In the genomic region with DNA sequence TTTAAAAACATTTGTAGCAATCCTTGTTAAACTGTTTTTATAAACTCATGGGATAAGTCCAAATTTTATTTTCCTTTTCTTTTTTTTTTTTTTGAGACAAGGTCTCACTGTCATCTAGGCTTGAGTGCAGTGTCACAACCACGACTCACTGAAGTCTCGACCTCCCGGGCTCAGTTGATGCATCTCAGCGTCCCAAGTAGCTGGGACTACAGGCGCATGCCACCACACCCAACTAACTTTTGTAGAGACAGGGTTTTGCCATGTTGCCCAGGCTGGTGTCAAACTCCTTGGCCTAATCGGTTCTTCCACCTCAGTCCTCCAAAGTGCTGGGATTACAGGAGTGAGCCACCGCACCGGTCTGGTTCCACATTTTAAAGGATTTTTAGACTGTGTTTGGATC, we compare ENCODE assay signal across 11 cellular contexts. TPM values are rescaled to one million over a fixed set of nuclear protein-coding genes. Genes with fewer than 3 reads are reported as not detected.
DNase-seq lines count a peak whose midpoint lies in the region; ATAC-seq, FAIRE-seq and TF ChIP-seq lines count a peak whose summit lies in the region.
"Had no signal": no experiment of that assay in that cellular context is flagged by ENCODE, and none has a peak within 500 bp of the region (broad histone marks: within the 10 kb centered on the region; RNA-seq: fewer than 3 reads in every experiment).

No MANE protein-coding gene starts in this region.

- H3F3A ChIP-seq in neural progenitor cell (ENCODE audit: low read depth), result peaks cover 28% of the 10 kb centered on the region

- no peak overlapping the region for H3K4me3 ChIP-seq in CD4-positive, alpha-beta memory T cell (ENCODE audit: low read length in 2 of 2)
- H3K4me3 ChIP-seq in HUES48 (ENCODE audit: low read depth, low read length) (no peak overlapping the region), astrocyte (ENCODE audit: insufficient read depth, low read depth, low read length) (no peak overlapping the region), neural progenitor cell (no peak overlapping the region)
- H3K4me3 ChIP-seq: Peyer's patch had no signal

- no peaks in the 10 kb centered on the region for H3K9me3 Mint-ChIP-seq in CD4-positive, alpha-beta memory T cell
- H3K9me3 Mint-ChIP-seq in astrocyte (ENCODE audit: unreplicated experiment), result no peaks in the 10 kb centered on the region
- H3K9me3 Mint-ChIP-seq in neural progenitor cell, result peaks cover 23% of the 10 kb centered on the region

- peak overlapping the region; percentile 1 to 75 (median 48) for H3K27ac Mint-ChIP-seq in CD4-positive, alpha-beta memory T cell
- H3K27ac Mint-ChIP-seq in astrocyte (ENCODE audit: unreplicated experiment) (peak overlapping the region; percentile 8), neural progenitor cell (peak overlapping the region; percentile 7)

- no peak overlapping the region for H3K27ac ChIP-seq in CD4-positive, alpha-beta memory T cell (ENCODE audit: low read depth, low read length)
- H3K27ac ChIP-seq in HUES48 (ENCODE audit: low read depth, low read length) (peak overlapping the region; percentile 36), astrocyte (ENCODE audit: low read depth, low read length) (no peak overlapping the region), neural progenitor cell (peak overlapping the region; percentile 42)
- H3K27ac ChIP-seq: epithelial cell of prostate, Peyer's patch had no signal

- peaks cover 97% of the 10 kb centered on the region for H3K4me1 ChIP-seq in CD4-positive, alpha-beta memory T cell (ENCODE audit: insufficient read depth, low read length)
- H3K4me1 ChIP-seq in HUES48 (ENCODE audit: control insufficient read depth, insufficient read depth, low read length) (peaks cover 30% of the 10 kb centered on the region), astrocyte (ENCODE audit: insufficient read depth, low read length) (peaks cover 17% of the 10 kb centered on the region), neural progenitor cell (peaks cover 17% of the 10 kb centered on the region)

- H3K79me2 ChIP-seq in astrocyte (ENCODE audit: insufficient read depth, low read length), result peaks cover 100% of the 10 kb centered on the region
- H3K79me2 ChIP-seq in neural progenitor cell (ENCODE audit: low read depth), result peaks cover 100% of the 10 kb centered on the region

- H3K4me3 Mint-ChIP-seq in CD4-positive, alpha-beta memory T cell, result peak overlapping the region; percentile 3 to 82 (median 46)
- H3K4me3 Mint-ChIP-seq in astrocyte (ENCODE audit: unreplicated experiment) (no peak overlapping the region), neural progenitor cell (no peak overlapping the region)

- no peaks in the 10 kb centered on the region for H3K27me3 Mint-ChIP-seq in CD4-positive, alpha-beta memory T cell
- H3K27me3 Mint-ChIP-seq in astrocyte (ENCODE audit: low read depth, unreplicated experiment) (no peaks in the 10 kb centered on the region), neural progenitor cell (ENCODE audit: insufficient read depth, low read depth) (no peaks in the 10 kb centered on the region)

- peaks cover 18 to 38% of the 10 kb centered on the region in 2 donors for H3K36me3 Mint-ChIP-seq in CD4-positive, alpha-beta memory T cell
- H3K36me3 Mint-ChIP-seq in astrocyte (ENCODE audit: low read depth, unreplicated experiment) (peaks cover 3% of the 10 kb centered on the region), neural progenitor cell (peaks cover 47% of the 10 kb centered on the region)

- intact Hi-C loops in CD4-positive, alpha-beta memory T cell (cut with micrococcal nuclease), result no loop called here

- peaks cover 59 to 90% (median 74%) of the 10 kb centered on the region in 4 donors for H3K4me1 Mint-ChIP-seq in CD4-positive, alpha-beta memory T cell
- H3K4me1 Mint-ChIP-seq in astrocyte (ENCODE audit: low read depth, unreplicated experiment) (peaks cover 54% of the 10 kb centered on the region), neural progenitor cell (no peaks in the 10 kb centered on the region)

- POLR2A ChIA-PET in CD4-positive, alpha-beta memory T cell (lab: Charles Lee; ENCODE audit: partially characterized antibody), result interaction anchor here (1.6 to 10.0 kb wide), 2 partner anchors 9 to 10 kb away, joined by 11 to 66 read pairs; a partner anchor contains a TSS

- no peak for TF ChIP-seq CTCF in astrocyte (IDR thresholded peaks at IDR 0.05; ENCODE audit: insufficient read depth, low read depth, low read length)
- TF ChIP-seq CTCF in neural progenitor cell (IDR thresholded peaks at IDR 0.05), result no peak

- H3K4me2 ChIP-seq in astrocyte (ENCODE audit: low read length) (no peak overlapping the region), neural progenitor cell (peak overlapping the region; percentile 23)

- DNase-seq in CD4-positive, alpha-beta memory T cell, result no peak
- no peak for DNase-seq in astrocyte (ENCODE audit: low read depth)
- DNase-seq in neural progenitor cell (ENCODE audit: low spot score), result no peak
- DNase-seq in NCI-H1436 treated with DMSO at 0.1 percent for 48 hours (lab: John Stamatoyannopoulos, UW), result no peak
- no peak for DNase-seq in DMS 273 (lab: John Stamatoyannopoulos, UW; ENCODE audit: unreplicated experiment)
- DNase-seq: NCI-H2171, Peyer's patch, T-helper 9 cell had no signal

- H2AFZ ChIP-seq in astrocyte (ENCODE audit: low read depth, low read length) (no peak overlapping the region), neural progenitor cell (replicated peaks) (no peak overlapping the region)

- ATAC-seq in GM19395 (IDR thresholded peaks at IDR 0.05; ENCODE audit: unreplicated experiment), result no peak

- H3K27me3 ChIP-seq in CD4-positive, alpha-beta memory T cell (ENCODE audit: insufficient read depth, low read length), result no peaks in the 10 kb centered on the region
- H3K27me3 ChIP-seq in HUES48 (ENCODE audit: control insufficient read depth, insufficient read depth, low read length) (no peaks in the 10 kb centered on the region), astrocyte (ENCODE audit: insufficient read depth, low read length) (no peaks in the 10 kb centered on the region), neural progenitor cell (no peaks in the 10 kb centered on the region)
- H3K27me3 ChIP-seq: Peyer's patch had no signal

- CTCF ChIA-PET in CD4-positive, alpha-beta memory T cell (lab: Charles Lee; ENCODE audit: partially characterized antibody), result interaction anchor here (0.6 kb wide), 1 partner anchor 63 kb away, joined by 3 read pairs; no protein-coding TSS in a partner anchor

- no peak overlapping the region for H3K9ac ChIP-seq in HUES48 (ENCODE audit: low read depth, low read length)
- H3K9ac ChIP-seq in astrocyte (ENCODE audit: low read length), result no peak overlapping the region
- H3K9ac ChIP-seq in neural progenitor cell, result no peak overlapping the region

- no peaks in the 10 kb centered on the region for H3K9me3 ChIP-seq in CD4-positive, alpha-beta memory T cell (ENCODE audit: control insufficient read depth in 1 of 2, low read length in 2 of 2)
- H3K9me3 ChIP-seq in HUES48 (ENCODE audit: control insufficient read depth, insufficient read depth, low read length) (no peaks in the 10 kb centered on the region), astrocyte (ENCODE audit: insufficient read depth, low read depth, low read length) (no peaks in the 10 kb centered on the region), neural progenitor cell (ENCODE audit: low read depth) (no peaks in the 10 kb centered on the region)
- H3K9me3 ChIP-seq: Peyer's patch had no signal

- H3K36me3 ChIP-seq in CD4-positive, alpha-beta memory T cell (ENCODE audit: insufficient read depth, low read length), result peaks cover 5% of the 10 kb centered on the region
- H3K36me3 ChIP-seq in HUES48 (ENCODE audit: control insufficient read depth, insufficient read depth, low read length) (peaks cover 6% of the 10 kb centered on the region; the same call in 1 of the 2 replicates), astrocyte (ENCODE audit: insufficient read depth, low read length) (no peaks in the 10 kb centered on the region), neural progenitor cell (peaks cover 8% of the 10 kb centered on the region)

- H4K20me1 ChIP-seq in astrocyte (ENCODE audit: insufficient read depth, low read length) (peaks cover 91% of the 10 kb centered on the region), neural progenitor cell (ENCODE audit: low read depth) (peaks cover 45% of the 10 kb centered on the region)

- FAIRE-seq in astrocyte (lab: Jason Lieb, UNC), result no peak

RNA-seq across cellular contexts. Expression of a gene that starts 9.8 kb away (rescaled TPM):
- 100 to 1,000 TPM; 193 to 195 TPM for total RNA-seq in CD4-positive, alpha-beta memory T cell
- polyA plus RNA-seq in CD4-positive, alpha-beta memory T cell, result 100 to 1,000 TPM; 433 to 542 TPM
- total RNA-seq in astrocyte (209 and 216 TPM in 2 replicates), neural progenitor cell (ENCODE audit: low replicate concordance) (134 and 252 TPM in 2 replicates)

Comparison
In these comparisons a context has a peak if more than half of its experiments do, and no peak if none do; other contexts are left out.
1. H3K27ac ChIP-seq: peak in HUES48 (single experiment) and neural progenitor cell (single experiment); none in CD4-positive, alpha-beta memory T cell (single experiment) and astrocyte (single experiment).
2. H3K4me3 Mint-ChIP-seq: peak in CD4-positive, alpha-beta memory T cell (8 of 8); none in astrocyte (single experiment) and neural progenitor cell (single experiment).
3. Peak in every context shown above with its lines, with median percentiles within 50 percentile points of each other: H3K27ac Mint-ChIP-seq.